Comparison of ENCODE assay signal across 14 cellular contexts in genomic region chr21:41648591-41649031, GRCh38.
DNase-seq lines count a peak whose midpoint lies in the region; ATAC-seq and TF ChIP-seq lines count a peak whose summit lies in the region.
"Had no signal": no experiment of that assay in that cellular context is flagged by ENCODE, and none has a peak within 500 bp of the region (broad histone marks: within the 10 kb centered on the region; RNA-seq: fewer than 3 reads in every experiment).

No MANE protein-coding gene starts in this region.

- peak; percentile 81 for DNase-seq in AG20443 (ENCODE audit: low spot score)
- peak; percentile 93 for DNase-seq in M059J (ENCODE audit: low read depth)
- DNase-seq in mammary epithelial cell, result peak; percentile 91
- peak; percentile 64 for DNase-seq in kidney tubule cell (ENCODE audit: low spot score)
- DNase-seq in activated CD4-positive, alpha-beta T cell treated with anti-CD3 and anti-CD28 coated beads for 48 hours, result no peak
- no peak for DNase-seq in HT-29 (ENCODE audit: low spot score)
- DNase-seq in activated CD4-positive, alpha-beta memory T cell treated with anti-CD3 and anti-CD28 coated beads for 36 hours, result no peak
- DNase-seq: activated CD4-positive, alpha-beta T cell treated with anti-CD3 and anti-CD28 coated beads for 4 hours; activated naive CD4-positive, alpha-beta T cell treated with Interleukin-2 at 50 U/mL for 16 hours; NCI-H1092; NCI-H748 treated with DMSO at 0.1 percent for 48 hours; stimulated activated naive B cell treated with anti-CD40 and anti-IgM and Interleukin-4, amounts not matched to agents 10 μg/mL and 1 μg/mL and 100 μg/mL, for 72 hours had no signal

- H3K79me2 ChIP-seq in mammary epithelial cell (ENCODE audit: insufficient read depth, low read length), result no peaks in the 10 kb centered on the region

- peak overlapping the region; percentile 68 for H3K4me2 ChIP-seq in mammary epithelial cell (ENCODE audit: insufficient read depth, low read depth, low read length)

- H3K9me3 ChIP-seq in mammary epithelial cell (replicated peaks; ENCODE audit: insufficient read depth, low read length), result no peaks in the 10 kb centered on the region

- no peaks in the 10 kb centered on the region for H4K20me1 ChIP-seq in mammary epithelial cell (ENCODE audit: insufficient read depth, low read length)

- peak overlapping the region; percentile 59 for H3K27ac ChIP-seq in mammary epithelial cell (ENCODE audit: insufficient read depth, low read depth, low read length)

- in situ Hi-C loops in mammary epithelial cell (cut with MboI; ENCODE audit: low sequenced_read_pairs in 2 of 2), result no loop called here

- no peaks in the 10 kb centered on the region for H3K36me3 ChIP-seq in mammary epithelial cell (ENCODE audit: insufficient read depth, low read length)

- H3K4me1 Mint-ChIP-seq in activated CD4-positive, alpha-beta memory T cell treated with anti-CD3 and anti-CD28 coated beads for 36 hours (ENCODE audit: low read depth), result no peaks in the 10 kb centered on the region

- no peak overlapping the region for H3K9ac ChIP-seq in mammary epithelial cell (ENCODE audit: insufficient read depth, low read length)

- H3K4me3 Mint-ChIP-seq in activated CD4-positive, alpha-beta memory T cell treated with anti-CD3 and anti-CD28 coated beads for 36 hours, result no peak overlapping the region
- H3K4me3 Mint-ChIP-seq: CD14-positive monocyte; stimulated activated naive B cell treated with anti-CD40 and anti-IgM and Interleukin-4, amounts not matched to agents 10 μg/mL and 1 μg/mL and 100 μg/mL, for 72 hours had no signal

- H3K27ac Mint-ChIP-seq in activated CD4-positive, alpha-beta memory T cell treated with anti-CD3 and anti-CD28 coated beads for 36 hours, result no peak overlapping the region
- H3K27ac Mint-ChIP-seq: CD14-positive monocyte; stimulated activated naive B cell treated with anti-CD40 and anti-IgM and Interleukin-4, amounts not matched to agents 10 μg/mL and 1 μg/mL and 100 μg/mL, for 72 hours had no signal

- dilution Hi-C loops in mammary epithelial cell (cut with HindIII; ENCODE audit: low sequenced_read_pairs), result no loop called here

- H3K4me1 ChIP-seq in mammary epithelial cell (ENCODE audit: insufficient read depth, low read length), result peaks cover 55% of the 10 kb centered on the region

- H3K27me3 Mint-ChIP-seq in activated CD4-positive, alpha-beta memory T cell treated with anti-CD3 and anti-CD28 coated beads for 36 hours, result peaks cover 9% of the 10 kb centered on the region

- BruUV-seq in mammary epithelial cell (replicated peaks; lab: Mats Ljungman, UMichigan), result no TSS peak

- no peak for ATAC-seq in HG03378 (IDR thresholded peaks at IDR 0.05; ENCODE audit: unreplicated experiment)
- ATAC-seq: stimulated activated naive B cell treated with anti-CD40 and anti-IgM and Interleukin-4, amounts not matched to agents 10 μg/mL and 1 μg/mL and 100 μg/mL, for 72 hours had no signal

- H2AFZ ChIP-seq in mammary epithelial cell (ENCODE audit: low read depth, low read length), result peak overlapping the region; percentile 57

- H3K4me3 ChIP-seq in mammary epithelial cell (replicated peaks in 1 of 3; ENCODE audit: insufficient read depth in 1 of 3, low read depth in 2 of 3, low read length in 3 of 3), result no peak overlapping the region

- H3K27me3 ChIP-seq in mammary epithelial cell (ENCODE audit: insufficient read depth, low read length), result no peaks in the 10 kb centered on the region

- intact Hi-C loops in mammary epithelial cell (cut with micrococcal nuclease), result no loop called here
- intact Hi-C loops in activated CD4-positive, alpha-beta memory T cell treated with anti-CD3 and anti-CD28 coated beads for 36 hours (cut with micrococcal nuclease), result no loop called here

- CTCF ChIA-PET in mammary epithelial cell (lab: Charles Lee; ENCODE audit: low non-redundant PET), result no interaction called here
- CTCF ChIA-PET in activated CD4-positive, alpha-beta memory T cell treated with anti-CD3 and anti-CD28 coated beads for 36 hours (lab: Charles Lee), result no interaction called here

- WGBS in mammary epithelial cell (ENCODE audit: low coverage, missing lambda C conversion rate), result 12% methylated on average over 7 of the region's 9 CpGs

- H3K36me3 Mint-ChIP-seq in activated CD4-positive, alpha-beta memory T cell treated with anti-CD3 and anti-CD28 coated beads for 36 hours, result no peaks in the 10 kb centered on the region
- H3K36me3 Mint-ChIP-seq: CD14-positive monocyte; stimulated activated naive B cell treated with anti-CD40 and anti-IgM and Interleukin-4, amounts not matched to agents 10 μg/mL and 1 μg/mL and 100 μg/mL, for 72 hours had no signal

- POLR2A ChIA-PET in activated CD4-positive, alpha-beta memory T cell treated with anti-CD3 and anti-CD28 coated beads for 36 hours (lab: Charles Lee), result no interaction called here

- no peaks in the 10 kb centered on the region for H3K9me3 Mint-ChIP-seq in activated CD4-positive, alpha-beta memory T cell treated with anti-CD3 and anti-CD28 coated beads for 36 hours
- H3K9me3 Mint-ChIP-seq: stimulated activated naive B cell treated with anti-CD40 and anti-IgM and Interleukin-4, amounts not matched to agents 10 μg/mL and 1 μg/mL and 100 μg/mL, for 72 hours had no signal

- no peak for TF ChIP-seq CTCF in mammary epithelial cell (conservative IDR thresholded peaks at IDR 0.05 in 1 of 2, IDR thresholded peaks at IDR 0.05 in 1 of 2; ENCODE audit: extremely low read depth in 1 of 2, insufficient read depth in 1 of 2, low read depth in 1 of 2, low read length in 2 of 2)

Comparison
In these comparisons a context has a peak if more than half of its experiments do, and no peak if none do; other contexts are left out.
1. DNase-seq: peak in AG20443 (single experiment), M059J (single experiment), mammary epithelial cell (single experiment) and kidney tubule cell (single experiment); none in activated CD4-positive, alpha-beta T cell treated with anti-CD3 and anti-CD28 coated beads for 48 hours (single experiment), HT-29 (single experiment) and activated CD4-positive, alpha-beta memory T cell treated with anti-CD3 and anti-CD28 coated beads for 36 hours (single experiment).